Comparison of ENCODE assay signal across 22 cellular contexts in genomic region chr15:70530035-70530499, GRCh38.
DNase-seq lines count a peak whose midpoint lies in the region; ATAC-seq and TF ChIP-seq lines count a peak whose summit lies in the region.
"Had no signal": no experiment of that assay in that cellular context is flagged by ENCODE, and none has a peak within 500 bp of the region (broad histone marks: within the 10 kb centered on the region; RNA-seq: fewer than 3 reads in every experiment).

No MANE protein-coding gene starts in this region.

- H3K4me3 ChIP-seq in CD8-positive, alpha-beta T cell (ENCODE audit: low read depth, low read length), result no peak overlapping the region
- H3K4me3 ChIP-seq in coronary artery (no peak overlapping the region), psoas muscle (no peak overlapping the region)
- no peak overlapping the region for H3K4me3 ChIP-seq in naive thymus-derived CD4-positive, alpha-beta T cell (ENCODE audit: low read length)
- H3K4me3 ChIP-seq: lower lobe of right lung, pancreas, SJSA1 had no signal

- CTCF ChIA-PET in activated CD4-positive, alpha-beta T cell treated with anti-CD3 and anti-CD28 coated beads for 36 hours (lab: Charles Lee), result interaction anchor here (0.7 to 1.5 kb wide), 3 partner anchors 25 to 63 kb away, joined by 3 to 5 read pairs (median 4); no protein-coding TSS in a partner anchor
- CTCF ChIA-PET in CD8-positive, alpha-beta T cell (lab: Charles Lee), result interaction anchor here (1.5 to 3.9 kb wide), 2 partner anchors 27 to 41 kb away, joined by 3 to 11 read pairs; no protein-coding TSS in a partner anchor
- CTCF ChIA-PET in naive thymus-derived CD4-positive, alpha-beta T cell (lab: Charles Lee), result interaction anchor here (2.2 kb wide), 1 partner anchor 29 kb away, joined by 6 read pairs; no protein-coding TSS in a partner anchor

- DNase-seq in activated CD4-positive, alpha-beta T cell treated with anti-CD3 and anti-CD28 coated beads for 36 hours, result no peak
- no peak for DNase-seq in activated CD4-positive, alpha-beta T cell treated with anti-CD3 and anti-CD28 coated beads, Interleukin-2, amount 50 U/mL, for 1 hour
- peak in 2 of 7 experiments; percentile 9 to 35 for DNase-seq in CD8-positive, alpha-beta T cell
- DNase-seq in coronary artery (ENCODE audit: low spot score) (peak; percentile 60), psoas muscle (no peak), DMS53 treated with DMSO at 0.1 percent for 48 hours (lab: John Stamatoyannopoulos, UW; ENCODE audit: unreplicated experiment) (no peak)
- DNase-seq in naive thymus-derived CD4-positive, alpha-beta T cell, result no peak
- DNase-seq: activated CD4-positive, CD25-positive, alpha-beta regulatory T cell; activated effector memory CD4-positive, alpha-beta T cell treated with Interleukin-2 at 50 U/mL for 16 hours; aorta; DMS153; GF-D8; lower lobe of right lung; NCI-H1694 treated with DMSO at 0.1 percent for 48 hours; NCI-H748 treated with DMSO at 0.1 percent for 48 hours; pancreas; PC-3; stimulated activated CD4-positive, alpha-beta T cell treated with anti-CD3 and anti-CD28 coated beads, Interleukin-2, amount 100 ng/mL, for 24 hours had no signal

- no peaks in the 10 kb centered on the region for H3K27me3 ChIP-seq in CD8-positive, alpha-beta T cell (ENCODE audit: insufficient read depth, low read length)
- no peaks in the 10 kb centered on the region for H3K27me3 ChIP-seq in naive thymus-derived CD4-positive, alpha-beta T cell (ENCODE audit: control insufficient read depth in 2 of 2, insufficient read depth in 2 of 2, low read length in 2 of 2)
- no peaks in the 10 kb centered on the region for H3K27me3 ChIP-seq in psoas muscle (ENCODE audit: insufficient read depth in 3 of 3, low read length in 2 of 3)
- H3K27me3 ChIP-seq: pancreas, SJSA1 had no signal

- H3K36me3 Mint-ChIP-seq in activated CD4-positive, alpha-beta T cell treated with anti-CD3 and anti-CD28 coated beads for 36 hours (ENCODE audit: low read depth), result peaks cover 12% of the 10 kb centered on the region
- peaks cover 7% of the 10 kb centered on the region for H3K36me3 Mint-ChIP-seq in CD8-positive, alpha-beta T cell
- peaks cover 0 to 11% (median 5%) of the 10 kb centered on the region in 5 donors for H3K36me3 Mint-ChIP-seq in naive thymus-derived CD4-positive, alpha-beta T cell

- peak overlapping the region; percentile 9 for H3K27ac Mint-ChIP-seq in activated CD4-positive, alpha-beta T cell treated with anti-CD3 and anti-CD28 coated beads for 36 hours
- H3K27ac Mint-ChIP-seq in CD8-positive, alpha-beta T cell, result peak overlapping the region; percentile 98
- peak overlapping the region; percentile 37 to 99 (median 95) for H3K27ac Mint-ChIP-seq in naive thymus-derived CD4-positive, alpha-beta T cell
- H3K27ac Mint-ChIP-seq: activated CD8-positive, alpha-beta memory T cell treated with anti-CD3 and anti-CD28 coated beads, Interleukin-2, amount 10 ng/mL, durations not matched to agents 7 days and 5 days; stimulated activated naive CD8-positive, alpha-beta T cell treated with anti-CD3 and anti-CD28 coated beads, Interleukin-15, Interleukin-2, amounts not matched to agents 100 ng/mL and 50 ng/mL, for 24 hours had no signal

- peaks cover 2% of the 10 kb centered on the region for H3K9me3 Mint-ChIP-seq in activated CD4-positive, alpha-beta T cell treated with anti-CD3 and anti-CD28 coated beads for 36 hours (ENCODE audit: low read depth)
- peaks cover 2% of the 10 kb centered on the region for H3K9me3 Mint-ChIP-seq in CD8-positive, alpha-beta T cell
- H3K9me3 Mint-ChIP-seq in naive thymus-derived CD4-positive, alpha-beta T cell, result peaks cover 0 to 4% (median 0%) of the 10 kb centered on the region in 11 donors
- H3K9me3 Mint-ChIP-seq: stimulated activated naive CD8-positive, alpha-beta T cell treated with anti-CD3 and anti-CD28 coated beads, Interleukin-15, Interleukin-2, amounts not matched to agents 100 ng/mL and 50 ng/mL, for 24 hours had no signal

- POLR2A ChIA-PET in activated CD4-positive, alpha-beta T cell treated with anti-CD3 and anti-CD28 coated beads for 36 hours (lab: Charles Lee), result no interaction called here
- POLR2A ChIA-PET in CD8-positive, alpha-beta T cell (lab: Charles Lee), result no interaction called here
- POLR2A ChIA-PET in naive thymus-derived CD4-positive, alpha-beta T cell (lab: Charles Lee), result interaction anchor here (0.9 to 3.8 kb wide), 5 partner anchors 11 to 31 kb away, joined by 3 to 20 read pairs (median 7); no protein-coding TSS in a partner anchor

- intact Hi-C loops in activated CD4-positive, alpha-beta T cell treated with anti-CD3 and anti-CD28 coated beads for 36 hours (cut with DNase I, micrococcal nuclease), result no loop called here
- intact Hi-C loops in CD8-positive, alpha-beta T cell (cut with DNase I, micrococcal nuclease), result no loop called here
- intact Hi-C loops in naive thymus-derived CD4-positive, alpha-beta T cell (cut with micrococcal nuclease), result loop anchor here (10.0 kb wide), 1 partner anchor 145 kb away; no protein-coding TSS in a partner anchor
- intact Hi-C loops in psoas muscle (cut with DNase I), result no loop called here

- H3K27ac ChIP-seq in CD8-positive, alpha-beta T cell (ENCODE audit: low read depth, low read length), result no peak overlapping the region
- H3K27ac ChIP-seq in coronary artery (no peak overlapping the region), psoas muscle (no peak overlapping the region)
- peak overlapping the region; percentile 65 for H3K27ac ChIP-seq in naive thymus-derived CD4-positive, alpha-beta T cell (ENCODE audit: low read depth, low read length)
- H3K27ac ChIP-seq: lower lobe of right lung, pancreas, SJSA1 had no signal

- TF ChIP-seq CTCF in CD8-positive, alpha-beta T cell (IDR thresholded peaks at IDR 0.05), result no peak
- TF ChIP-seq CTCF in coronary artery (IDR thresholded peaks at IDR 0.05) (no peak), psoas muscle (IDR thresholded peaks at IDR 0.05) (no peak)

- H3K9me3 ChIP-seq in CD8-positive, alpha-beta T cell (ENCODE audit: low read length), result no peaks in the 10 kb centered on the region
- no peaks in the 10 kb centered on the region for H3K9me3 ChIP-seq in naive thymus-derived CD4-positive, alpha-beta T cell (ENCODE audit: control insufficient read depth in 2 of 3, low read length in 3 of 3)
- no peaks in the 10 kb centered on the region for H3K9me3 ChIP-seq in psoas muscle
- H3K9me3 ChIP-seq: lower lobe of right lung, pancreas, SJSA1 had no signal

- H3K27me3 Mint-ChIP-seq in activated CD4-positive, alpha-beta T cell treated with anti-CD3 and anti-CD28 coated beads for 36 hours, result no peaks in the 10 kb centered on the region
- H3K27me3 Mint-ChIP-seq in CD8-positive, alpha-beta T cell (ENCODE audit: low read depth), result no peaks in the 10 kb centered on the region
- peaks cover 0 to 6% (median 0%) of the 10 kb centered on the region in 5 donors for H3K27me3 Mint-ChIP-seq in naive thymus-derived CD4-positive, alpha-beta T cell
- H3K27me3 Mint-ChIP-seq: stimulated activated naive CD8-positive, alpha-beta T cell treated with anti-CD3 and anti-CD28 coated beads, Interleukin-15, Interleukin-2, amounts not matched to agents 100 ng/mL and 50 ng/mL, for 24 hours had no signal

- no peak overlapping the region for H3K4me3 Mint-ChIP-seq in activated CD4-positive, alpha-beta T cell treated with anti-CD3 and anti-CD28 coated beads for 36 hours
- H3K4me3 Mint-ChIP-seq in CD8-positive, alpha-beta T cell, result peak overlapping the region; percentile 6
- peak overlapping the region in 9 of 10 donors; percentile 3 to 85 (median 78) for H3K4me3 Mint-ChIP-seq in naive thymus-derived CD4-positive, alpha-beta T cell
- H3K4me3 Mint-ChIP-seq: activated CD8-positive, alpha-beta memory T cell treated with anti-CD3 and anti-CD28 coated beads, Interleukin-2, amount 10 ng/mL, durations not matched to agents 7 days and 5 days; stimulated activated naive CD8-positive, alpha-beta T cell treated with anti-CD3 and anti-CD28 coated beads, Interleukin-15, Interleukin-2, amounts not matched to agents 100 ng/mL and 50 ng/mL, for 24 hours had no signal

- H3K4me1 Mint-ChIP-seq in activated CD4-positive, alpha-beta T cell treated with anti-CD3 and anti-CD28 coated beads for 36 hours, result peaks cover 77% of the 10 kb centered on the region
- H3K4me1 Mint-ChIP-seq in CD8-positive, alpha-beta T cell (ENCODE audit: low read depth), result peaks cover 92% of the 10 kb centered on the region
- H3K4me1 Mint-ChIP-seq in naive thymus-derived CD4-positive, alpha-beta T cell, result peaks cover 58 to 99% (median 90%) of the 10 kb centered on the region in 7 donors

- WGBS in psoas muscle, 3 donors, result 69 to 73% (median 69%) methylated on average over 5 of the region's 5 CpGs

- H3K4me1 ChIP-seq in CD8-positive, alpha-beta T cell (ENCODE audit: insufficient read depth, low read length), result peaks cover 70% of the 10 kb centered on the region
- peaks cover 50 to 76% of the 10 kb centered on the region in 2 donors for H3K4me1 ChIP-seq in naive thymus-derived CD4-positive, alpha-beta T cell (ENCODE audit: control insufficient read depth in 2 of 2, insufficient read depth in 2 of 2, low read length in 2 of 2)
- no peaks in the 10 kb centered on the region for H3K4me1 ChIP-seq in psoas muscle
- H3K4me1 ChIP-seq: pancreas had no signal

- H3K36me3 ChIP-seq in CD8-positive, alpha-beta T cell (ENCODE audit: insufficient read depth, low read length), result no peaks in the 10 kb centered on the region
- no peaks in the 10 kb centered on the region for H3K36me3 ChIP-seq in naive thymus-derived CD4-positive, alpha-beta T cell (ENCODE audit: control insufficient read depth in 2 of 3, insufficient read depth in 3 of 3, low read length in 3 of 3)
- H3K36me3 ChIP-seq in psoas muscle (ENCODE audit: insufficient read depth in 1 of 2, low read depth in 1 of 2), result no peaks in the 10 kb centered on the region
- H3K36me3 ChIP-seq: lower lobe of right lung, pancreas, SJSA1 had no signal

- no peak for ATAC-seq in activated CD4-positive, alpha-beta T cell treated with anti-CD3 and anti-CD28 coated beads for 36 hours
- no peak for ATAC-seq in CD8-positive, alpha-beta T cell
- ATAC-seq in naive thymus-derived CD4-positive, alpha-beta T cell, result no peak
- ATAC-seq in psoas muscle, result no peak
- no peak for ATAC-seq in GM21360 (IDR thresholded peaks at IDR 0.05; ENCODE audit: unreplicated experiment)
- ATAC-seq: activated CD8-positive, alpha-beta memory T cell treated with anti-CD3 and anti-CD28 coated beads, Interleukin-2, amount 10 ng/mL, durations not matched to agents 7 days and 5 days; lower lobe of right lung; pancreas; PC-3 had no signal

Comparison
In these comparisons a context has a peak if more than half of its experiments do, and no peak if none do; other contexts are left out.
1. H3K27ac Mint-ChIP-seq: peak in every context shown above with its lines; median percentile 98 in CD8-positive, alpha-beta T cell; 95 in naive thymus-derived CD4-positive, alpha-beta T cell; 9 in activated CD4-positive, alpha-beta T cell treated with anti-CD3 and anti-CD28 coated beads for 36 hours.
2. intact Hi-C loops: an anchor here in naive thymus-derived CD4-positive, alpha-beta T cell (10.0 kb wide); none called in activated CD4-positive, alpha-beta T cell treated with anti-CD3 and anti-CD28 coated beads for 36 hours, CD8-positive, alpha-beta T cell and psoas muscle.